In genomic region chr7:46170021-46170420, GRCh38 we compare ENCODE assay signal across 28 cellular contexts.
"Had no signal": no experiment of that assay in that cellular context is flagged by ENCODE, and none has a peak within 500 bp of the region (broad histone marks: within the 10 kb centered on the region; RNA-seq: fewer than 3 reads in every experiment).

No MANE protein-coding gene starts in this region.

- H3K9me3 ChIP-seq: gastroesophageal sphincter, heart left ventricle, left lung, pancreas, right atrium auricular region, sigmoid colon, spleen, testis, tibial artery, upper lobe of left lung, uterus had no signal

- H3K36me3 Mint-ChIP-seq: naive thymus-derived CD4-positive, alpha-beta T cell; stimulated activated memory B cell treated with anti-CD40 and anti-IgM and Interleukin-4, amounts not matched to agents 10 μg/mL and 1 μg/mL and 100 μg/mL, for 72 hours had no signal

- H2AFZ ChIP-seq: hepatocyte had no signal

- H3K27ac Mint-ChIP-seq: naive thymus-derived CD4-positive, alpha-beta T cell; nephron; stimulated activated memory B cell treated with anti-CD40 and anti-IgM and Interleukin-4, amounts not matched to agents 10 μg/mL and 1 μg/mL and 100 μg/mL, for 72 hours had no signal

- H3K4me1 ChIP-seq: gastroesophageal sphincter, left lung, uterus had no signal

- H3K4me1 Mint-ChIP-seq: naive thymus-derived CD4-positive, alpha-beta T cell; stimulated activated memory B cell treated with anti-CD40 and anti-IgM and Interleukin-4, amounts not matched to agents 10 μg/mL and 1 μg/mL and 100 μg/mL, for 72 hours had no signal

- H3K79me2 ChIP-seq: hepatocyte had no signal

- ATAC-seq: gastroesophageal sphincter; heart left ventricle; left cardiac atrium; left lung; naive thymus-derived CD4-positive, alpha-beta T cell; pancreas; stimulated activated memory B cell treated with anti-CD40 and anti-IgM and Interleukin-4, amounts not matched to agents 10 μg/mL and 1 μg/mL and 100 μg/mL, for 72 hours; stimulated activated naive CD8-positive, alpha-beta T cell treated with anti-CD3 and anti-CD28 coated beads, Interleukin-15, Interleukin-2, amounts not matched to agents 100 U/mL and 50 U/mL, for 24 hours had no signal

- H3K27ac ChIP-seq: dorsolateral prefrontal cortex, gastroesophageal sphincter, heart left ventricle, hepatocyte, left lung, pancreas, right atrium auricular region, sigmoid colon, skin epidermis, spleen, testis, tibial artery, upper lobe of left lung, uterus had no signal

- H3K4me2 ChIP-seq: hepatocyte had no signal

- DNase-seq: cerebellar nuclear complex; dorsolateral prefrontal cortex; effector CD4-positive, alpha-beta T cell; foreskin fibroblast; heart left ventricle; kidney; left cardiac atrium; left lung; mesendoderm; midbrain; naive thymus-derived CD4-positive, alpha-beta T cell; occipital lobe; pancreas; sigmoid colon; spleen; stimulated activated CD4-positive, alpha-beta T cell treated with anti-CD3 and anti-CD28 coated beads, Interleukin-4, amount 100 ng/mL, for 4 hours; stimulated activated naive CD8-positive, alpha-beta T cell treated with anti-CD3 and anti-CD28 coated beads, Interleukin-15, Interleukin-2, amounts not matched to agents 100 U/mL and 50 U/mL, for 24 hours; substantia nigra; testis; tibial artery; upper lobe of left lung; uterus had no signal

- H3K4me3 ChIP-seq: dorsolateral prefrontal cortex, gastroesophageal sphincter, heart left ventricle, hepatocyte, left lung, pancreas, right atrium auricular region, sigmoid colon, skin epidermis, spleen, testis, tibial artery, upper lobe of left lung, uterus had no signal

- H3K4me3 Mint-ChIP-seq: naive thymus-derived CD4-positive, alpha-beta T cell; nephron; stimulated activated memory B cell treated with anti-CD40 and anti-IgM and Interleukin-4, amounts not matched to agents 10 μg/mL and 1 μg/mL and 100 μg/mL, for 72 hours had no signal

- H3K27me3 ChIP-seq: gastroesophageal sphincter, heart left ventricle, hepatocyte, left lung, pancreas, right atrium auricular region, sigmoid colon, spleen, testis, tibial artery, upper lobe of left lung, uterus had no signal

- H3K9me3 Mint-ChIP-seq: nephron had no signal

- H3K36me3 ChIP-seq: gastroesophageal sphincter, heart left ventricle, left lung, pancreas, right atrium auricular region, sigmoid colon, spleen, tibial artery, upper lobe of left lung, uterus had no signal

- H3K27me3 Mint-ChIP-seq: naive thymus-derived CD4-positive, alpha-beta T cell; stimulated activated memory B cell treated with anti-CD40 and anti-IgM and Interleukin-4, amounts not matched to agents 10 μg/mL and 1 μg/mL and 100 μg/mL, for 72 hours had no signal
